ENCODE assay signal across 17 cellular contexts in the genomic region with DNA sequence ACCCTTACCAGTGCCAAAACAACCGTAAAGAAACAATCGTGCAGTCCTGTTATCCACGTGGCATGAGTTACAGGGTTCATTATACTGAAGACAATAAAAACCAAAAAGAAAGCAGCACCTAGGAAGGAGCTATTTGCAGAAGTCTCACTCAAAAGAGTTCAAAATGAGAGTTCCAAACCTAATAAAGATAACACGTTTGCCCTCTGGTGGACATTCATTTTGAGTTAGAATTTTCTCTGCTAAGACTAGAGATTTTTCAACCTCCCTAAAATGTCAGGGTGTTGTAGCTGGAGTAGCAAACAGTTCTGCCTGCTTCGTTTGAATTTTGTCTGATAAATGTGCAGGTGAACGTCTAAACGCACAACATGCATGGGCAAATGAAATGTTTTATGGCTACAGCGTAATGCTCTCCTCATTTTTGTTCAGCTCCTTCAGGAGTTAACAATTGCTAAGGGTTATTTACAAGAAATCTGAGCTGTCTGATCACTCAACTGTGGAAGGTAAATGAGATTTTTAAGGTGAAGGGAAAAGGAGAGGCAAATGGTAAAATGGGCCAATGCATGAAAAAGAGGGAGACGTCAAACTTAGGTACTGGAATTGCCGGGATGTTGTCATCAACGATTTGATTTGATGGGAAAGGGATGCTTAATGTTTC.
DNase-seq lines count a peak whose midpoint lies in the region; ATAC-seq, FAIRE-seq and TF ChIP-seq lines count a peak whose summit lies in the region.
"Had no signal": no experiment of that assay in that cellular context is flagged by ENCODE, and none has a peak within 500 bp of the region (broad histone marks: within the 10 kb centered on the region; RNA-seq: fewer than 3 reads in every experiment).

No MANE protein-coding gene starts in this region.

- H3K4me1 Mint-ChIP-seq in mesothelial cell of epicardium: no peaks in the 10 kb centered on the region
- H3K4me1 Mint-ChIP-seq in natural killer cell treated with Interleukin-12 subunit alpha and Interleukin-12 subunit beta and Interleukin-15 and Interleukin-18, amount 100 ng/mL, for 72 hours (ENCODE audit: low read depth in 2 of 2): no peaks in the 10 kb centered on the region

- no peaks in the 10 kb centered on the region for H3K4me1 ChIP-seq in trophoblast cell (ENCODE audit: control insufficient read depth in 1 of 2, insufficient read depth in 2 of 2, low read length in 2 of 2)
- H3K4me1 ChIP-seq: ascending aorta, heart left ventricle, uterus had no signal

- no peaks in the 10 kb centered on the region for H3K36me3 ChIP-seq in trophoblast cell (ENCODE audit: control insufficient read depth in 1 of 2, insufficient read depth in 2 of 2, low read length in 2 of 2)
- H3K36me3 ChIP-seq: ascending aorta, heart left ventricle, uterus had no signal

- H2AK5ac ChIP-seq in trophoblast cell (ENCODE audit: low read length): no peak overlapping the region

- H3K4me3 ChIP-seq in trophoblast cell (ENCODE audit: low read depth, low read length): no peak overlapping the region
- H3K4me3 ChIP-seq: ascending aorta, heart left ventricle, uterus had no signal

- no peaks in the 10 kb centered on the region for H3K27me3 ChIP-seq in trophoblast cell (ENCODE audit: insufficient read depth, low read length)
- H3K27me3 ChIP-seq: ascending aorta, heart left ventricle, uterus had no signal

- no peak overlapping the region for H3K27ac Mint-ChIP-seq in mesothelial cell of epicardium
- no peak overlapping the region for H3K27ac Mint-ChIP-seq in natural killer cell treated with Interleukin-12 subunit alpha and Interleukin-12 subunit beta and Interleukin-15 and Interleukin-18, amount 100 ng/mL, for 72 hours

- no peak overlapping the region for H4K8ac ChIP-seq in trophoblast cell (ENCODE audit: low read depth, low read length)

- H3K9me3 Mint-ChIP-seq in mesothelial cell of epicardium: no peaks in the 10 kb centered on the region
- peaks cover 3% of the 10 kb centered on the region for H3K9me3 Mint-ChIP-seq in natural killer cell treated with Interleukin-12 subunit alpha and Interleukin-12 subunit beta and Interleukin-15 and Interleukin-18, amount 100 ng/mL, for 72 hours

- no peak overlapping the region for H4K91ac ChIP-seq in trophoblast cell (ENCODE audit: low read depth, low read length)

- DNase-seq in D721Med (ENCODE audit: insufficient read length, low spot score) (no peak), NCI-H1694 (lab: John Stamatoyannopoulos, UW) (peak; percentile 45), astrocyte of the hippocampus (ENCODE audit: low read depth, low spot score) (peak; percentile 4), mesothelial cell of epicardium (ENCODE audit: low spot score in 2 of 2, unreplicated experiment in 2 of 2) (no peak), GM19239 (ENCODE audit: insufficient read length, low spot score) (no peak), trophoblast cell (no peak)
- no peak for DNase-seq in natural killer cell treated with Interleukin-12 subunit alpha and Interleukin-12 subunit beta and Interleukin-15 and Interleukin-18, amount 100 ng/mL, for 72 hours (ENCODE audit: low spot score)
- DNase-seq: activated CD4-positive, alpha-beta T cell treated with anti-CD3 and anti-CD28 coated beads for 4 hours; AML-193; heart left ventricle; NCI-H1092 treated with DMSO at 0.1 percent for 48 hours; stimulated activated CD8-positive, alpha-beta memory T cell treated with anti-CD3 and anti-CD28 coated beads, Interleukin-4, amount 100 ng/mL, for 48 hours; uterus had no signal

- H3K23ac ChIP-seq in trophoblast cell (ENCODE audit: low read length): no peak overlapping the region

- H3K27me3 Mint-ChIP-seq in mesothelial cell of epicardium (ENCODE audit: low read depth): peaks cover 2% of the 10 kb centered on the region
- no peaks in the 10 kb centered on the region for H3K27me3 Mint-ChIP-seq in natural killer cell treated with Interleukin-12 subunit alpha and Interleukin-12 subunit beta and Interleukin-15 and Interleukin-18, amount 100 ng/mL, for 72 hours

- no peaks in the 10 kb centered on the region for H3K36me3 Mint-ChIP-seq in mesothelial cell of epicardium
- no peaks in the 10 kb centered on the region for H3K36me3 Mint-ChIP-seq in natural killer cell treated with Interleukin-12 subunit alpha and Interleukin-12 subunit beta and Interleukin-15 and Interleukin-18, amount 100 ng/mL, for 72 hours

- no peak overlapping the region for H3K4me3 Mint-ChIP-seq in mesothelial cell of epicardium
- no peak overlapping the region for H3K4me3 Mint-ChIP-seq in natural killer cell treated with Interleukin-12 subunit alpha and Interleukin-12 subunit beta and Interleukin-15 and Interleukin-18, amount 100 ng/mL, for 72 hours

- H3K9ac ChIP-seq in trophoblast cell (ENCODE audit: low read length): no peak overlapping the region

- H4K12ac ChIP-seq in trophoblast cell (ENCODE audit: low read depth, low read length): no peak overlapping the region

- no peak overlapping the region for H2BK12ac ChIP-seq in trophoblast cell (ENCODE audit: low read length)

- peaks cover under 1% of the 10 kb centered on the region for H3K9me3 ChIP-seq in trophoblast cell (ENCODE audit: insufficient read depth, low read depth, low read length)
- H3K9me3 ChIP-seq: ascending aorta, heart left ventricle, uterus had no signal

- H2BK5ac ChIP-seq in trophoblast cell (ENCODE audit: low read depth, low read length, poor library complexity): no peak overlapping the region

- H3K27ac ChIP-seq in trophoblast cell (ENCODE audit: low read depth, low read length): no peak overlapping the region
- H3K27ac ChIP-seq: ascending aorta, heart left ventricle, uterus had no signal

- FAIRE-seq in D721Med (lab: Jason Lieb, UNC) (no peak), GM19239 (lab: Jason Lieb, UNC) (no peak)
- FAIRE-seq: endothelial cell of umbilical vein, H54 had no signal

- H3K18ac ChIP-seq in trophoblast cell (ENCODE audit: low read length): no peak overlapping the region

- no peak for ATAC-seq in HG02571 (IDR thresholded peaks at IDR 0.05; ENCODE audit: unreplicated experiment)
- no peak for ATAC-seq in natural killer cell treated with Interleukin-12 subunit alpha and Interleukin-12 subunit beta and Interleukin-15 and Interleukin-18, amount 100 ng/mL, for 72 hours
- ATAC-seq: heart left ventricle had no signal

- no peak overlapping the region for H2AFZ ChIP-seq in trophoblast cell (ENCODE audit: insufficient read depth, low read length, poor library complexity)

- no peak overlapping the region for H3K4me2 ChIP-seq in trophoblast cell (ENCODE audit: low read length)

- TF ChIP-seq CTCF in D721Med (IDR thresholded peaks at IDR 0.05; ENCODE audit: insufficient read depth, missing control alignments): peak; percentile 21
- peak; percentile 43 for TF ChIP-seq CTCF in mesothelial cell of epicardium (IDR thresholded peaks at IDR 0.05; ENCODE audit: unreplicated experiment)

- WGBS in trophoblast cell (ENCODE audit: extremely low coverage, insufficient coverage, insufficient read length): no CpG with 5 or more reads among the region's 11 CpGs

- H2BK120ac ChIP-seq in trophoblast cell (ENCODE audit: insufficient read depth, low read length, poor library complexity): no peak overlapping the region

- no peaks in the 10 kb centered on the region for H3K79me1 ChIP-seq in trophoblast cell (ENCODE audit: low read length)

- no peaks in the 10 kb centered on the region for H3K79me2 ChIP-seq in trophoblast cell (ENCODE audit: control insufficient read depth, insufficient read depth, low read length, poor library complexity)

- no peak overlapping the region for H3K14ac ChIP-seq in trophoblast cell (ENCODE audit: low read length)

- no peak overlapping the region for H3K4ac ChIP-seq in trophoblast cell (ENCODE audit: low read depth, low read length)

Comparison
In these comparisons a context has a peak if more than half of its experiments do, and no peak if none do; other contexts are left out.
1. DNase-seq: peak in NCI-H1694 (single experiment) and astrocyte of the hippocampus (single experiment); none in D721Med (single experiment), mesothelial cell of epicardium (0 of 2), GM19239 (single experiment), trophoblast cell (0 of 2) and natural killer cell treated with Interleukin-12 subunit alpha and Interleukin-12 subunit beta and Interleukin-15 and Interleukin-18, amount 100 ng/mL, for 72 hours (single experiment).